ENCODE assay signal across 9 cellular contexts in the genomic region with DNA sequence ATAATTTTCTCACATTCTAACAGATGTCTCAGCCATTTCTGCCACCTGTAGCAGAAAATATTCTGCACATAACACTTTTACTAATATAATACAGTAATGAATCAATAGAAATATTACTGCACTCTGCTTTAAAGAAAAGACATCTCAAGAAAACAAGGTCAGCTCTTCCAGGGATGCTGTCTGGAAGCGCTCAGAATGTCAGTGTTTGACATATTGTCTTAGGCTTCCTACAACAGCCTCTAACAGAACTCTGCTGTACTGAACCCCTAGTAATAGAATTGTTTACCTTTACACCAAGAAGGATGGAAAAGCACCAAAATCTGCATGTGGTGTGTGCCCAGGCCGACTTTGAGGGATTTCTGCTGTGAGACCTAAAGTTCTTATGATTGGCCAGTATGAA.
"Had no signal": no experiment of that assay in that cellular context is flagged by ENCODE, and none has a peak within 500 bp of the region (broad histone marks: within the 10 kb centered on the region; RNA-seq: fewer than 3 reads in every experiment).

No MANE protein-coding gene starts in this region.

- DNase-seq: GM23248, GOT3, H7, H9, HCEC 1CT, HFFc6 had no signal

- H3K4me3 ChIP-seq: GM23248, GM23338, HAP-1 had no signal

- H3K4me1 ChIP-seq: HAP-1 had no signal

- ATAC-seq: GM23338, HCT116 had no signal

- H3K9ac ChIP-seq: GM23248 had no signal

- H3K36me3 ChIP-seq: HAP-1 had no signal

- H3K27ac ChIP-seq: GM23248 had no signal
